In the genomic region with DNA sequence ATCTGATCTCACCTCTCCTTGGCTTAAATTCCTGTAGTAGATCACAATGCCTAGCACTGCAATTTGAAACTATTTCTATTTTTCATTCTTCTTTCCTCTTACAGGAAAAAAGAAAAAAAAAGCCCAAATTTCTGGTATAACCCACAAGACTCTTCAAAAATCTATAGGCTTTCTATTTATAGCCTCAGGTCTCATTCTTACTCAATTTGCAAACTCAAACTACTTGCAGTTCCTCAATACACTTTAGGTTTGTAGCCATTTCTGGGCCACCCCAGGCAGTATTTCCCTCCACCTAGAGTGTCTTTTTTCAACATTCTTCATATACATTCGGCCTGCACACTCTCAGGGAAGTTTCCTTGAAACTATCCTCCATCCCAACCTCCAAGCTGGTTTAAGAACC, we compare ENCODE assay signal across 10 cellular contexts.
DNase-seq lines count a peak whose midpoint lies in the region; ATAC-seq and TF ChIP-seq lines count a peak whose summit lies in the region.
"Had no signal": no experiment of that assay in that cellular context is flagged by ENCODE, and none has a peak within 500 bp of the region (broad histone marks: within the 10 kb centered on the region; RNA-seq: fewer than 3 reads in every experiment).

No MANE protein-coding gene starts in this region.

- TF ChIP-seq POLR2A in erythroblast (IDR thresholded peaks at IDR 0.05; ENCODE audit: low read length), result no peak

- DNase-seq in NOMO-1 (lab: John Stamatoyannopoulos, UW; ENCODE audit: unreplicated experiment in 2 of 2) (peak; percentile 48 to 78), erythroblast (lab: John Stamatoyannopoulos, UW) (no peak), islet precursor cell (no peak), globus pallidus (ENCODE audit: low spot score) (no peak)
- DNase-seq: activated CD4-positive, alpha-beta memory T cell treated with anti-CD3 and anti-CD28 coated beads, Interleukin-2, amount 10 ng/mL, durations not matched to agents 7 days and 5 days; right lobe of liver had no signal

- peak; percentile 98 for ATAC-seq in GM18517 (IDR thresholded peaks at IDR 0.05; ENCODE audit: unreplicated experiment)
- peak; percentile 93 for ATAC-seq in GM21447 (IDR thresholded peaks at IDR 0.05; ENCODE audit: unreplicated experiment)
- ATAC-seq in HG03066 (IDR thresholded peaks at IDR 0.05; ENCODE audit: low read depth, unreplicated experiment), result peak; percentile 95
- ATAC-seq in GM19324 (IDR thresholded peaks at IDR 0.05; ENCODE audit: low FRiP score, unreplicated experiment), result no peak
- ATAC-seq: right lobe of liver had no signal

Comparison
In these comparisons a context has a peak if more than half of its experiments do, and no peak if none do; other contexts are left out.
1. DNase-seq: peak in NOMO-1 (2 of 2); none in erythroblast (0 of 2), islet precursor cell (single experiment) and globus pallidus (single experiment).